10 cellular contexts compared by ENCODE assay signal in the genomic region with DNA sequence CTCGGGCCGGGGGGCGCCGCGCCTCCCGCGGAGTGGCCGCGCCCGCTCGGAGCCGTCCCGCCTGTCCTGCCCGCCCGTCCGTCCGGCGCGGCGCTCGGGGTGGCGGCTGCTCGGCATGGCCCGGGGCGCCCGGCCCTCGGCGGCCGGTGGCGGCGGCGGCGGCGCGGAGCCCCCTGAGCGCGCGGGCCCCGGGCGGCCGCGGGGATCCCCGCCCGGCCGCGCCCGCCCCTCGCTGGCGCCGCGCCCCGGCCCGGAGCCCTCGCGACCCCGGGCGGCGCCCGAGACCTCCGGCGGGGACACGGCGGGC. TPM values are rescaled to one million over a fixed set of nuclear protein-coding genes. Genes with fewer than 3 reads are reported as not detected.
DNase-seq lines count a peak whose midpoint lies in the region; ATAC-seq and TF ChIP-seq lines count a peak whose summit lies in the region.
"Had no signal": no experiment of that assay in that cellular context is flagged by ENCODE, and none has a peak within 500 bp of the region (broad histone marks: within the 10 kb centered on the region; RNA-seq: fewer than 3 reads in every experiment).

No MANE protein-coding gene starts in this region.

- H3K27ac ChIP-seq in esophagus muscularis mucosa (replicated peaks in 1 of 4), result peak overlapping the region in 2 of 4 donors; percentile 48 to 64
- H3K27ac ChIP-seq in suprapubic skin, result peak overlapping the region; percentile 45
- H3K27ac ChIP-seq: 22Rv1, thyroid gland had no signal

- intact Hi-C loops in esophagus muscularis mucosa (cut with DNase I), result loop anchor here (2.0 kb wide), 1 partner anchor 597 kb away; no protein-coding TSS in a partner anchor

- H3K36me3 ChIP-seq in esophagus muscularis mucosa (no peaks in the 10 kb centered on the region), suprapubic skin (no peaks in the 10 kb centered on the region)
- H3K36me3 ChIP-seq: thyroid gland had no signal

- TF ChIP-seq EP300 in esophagus muscularis mucosa (IDR thresholded peaks at IDR 0.05) (no peak), suprapubic skin (IDR thresholded peaks at IDR 0.05) (no peak)

- DNase-seq in DMS53 (lab: John Stamatoyannopoulos, UW) (peak; percentile 60), DMS53 treated with DMSO at 0.1 percent for 48 hours (lab: John Stamatoyannopoulos, UW; ENCODE audit: unreplicated experiment) (no peak), esophagus muscularis mucosa (ENCODE audit: extremely low spot score) (no peak), suprapubic skin (ENCODE audit: low spot score in 2 of 2) (no peak), amniotic stem cell (lab: John Stamatoyannopoulos, UW) (no peak), NCI-H226 (no peak), epidermal melanocyte (ENCODE audit: insufficient read length, low spot score) (no peak)

- H3K4me1 ChIP-seq in esophagus muscularis mucosa (peaks cover 8 to 29% (median 27%) of the 10 kb centered on the region in 4 donors), suprapubic skin (peaks cover 21% of the 10 kb centered on the region)

- WGBS in esophagus muscularis mucosa, result 0% methylated on average over 3 of the region's 63 CpGs
- no CpG with 5 or more reads among the region's 63 CpGs for WGBS in suprapubic skin

- H3K27me3 ChIP-seq in esophagus muscularis mucosa, result peaks cover 0 to 8% (median 0%) of the 10 kb centered on the region in 4 donors
- H3K27me3 ChIP-seq in suprapubic skin, result peaks cover 8% of the 10 kb centered on the region
- H3K27me3 ChIP-seq: thyroid gland had no signal

- TF ChIP-seq CTCF in esophagus muscularis mucosa (IDR thresholded peaks at IDR 0.05) (no peak), suprapubic skin (IDR thresholded peaks at IDR 0.05) (no peak)

- peak; percentile 29 for ATAC-seq in HG03354 (IDR thresholded peaks at IDR 0.05; ENCODE audit: poor library complexity, severe bottlenecking, unreplicated experiment)

- no peaks in the 10 kb centered on the region for H3K9me3 ChIP-seq in esophagus muscularis mucosa
- no peaks in the 10 kb centered on the region for H3K9me3 ChIP-seq in suprapubic skin
- H3K9me3 ChIP-seq: thyroid gland had no signal

- TF ChIP-seq POLR2A in esophagus muscularis mucosa (IDR thresholded peaks at IDR 0.05; ENCODE audit: low read depth) (no peak), suprapubic skin (IDR thresholded peaks at IDR 0.05) (no peak)

- peak overlapping the region; percentile 64 to 91 (median 70) for H3K4me3 ChIP-seq in esophagus muscularis mucosa
- peak overlapping the region; percentile 66 for H3K4me3 ChIP-seq in suprapubic skin

RNA-seq across cellular contexts. Expression of a gene that starts 0.4 kb away (rescaled TPM):
- total RNA-seq in esophagus muscularis mucosa (10 to 100 TPM in 2 of 4 donors, 1 to 10 TPM in 2; 7.8 to 18.6 (median 12.0) TPM), suprapubic skin (10 to 100 TPM in 1 of 4 donors, 1 to 10 TPM in 3; 2.5 to 12.9 (median 6.1) TPM)
